8 cellular contexts compared by ENCODE assay signal in the genomic region with DNA sequence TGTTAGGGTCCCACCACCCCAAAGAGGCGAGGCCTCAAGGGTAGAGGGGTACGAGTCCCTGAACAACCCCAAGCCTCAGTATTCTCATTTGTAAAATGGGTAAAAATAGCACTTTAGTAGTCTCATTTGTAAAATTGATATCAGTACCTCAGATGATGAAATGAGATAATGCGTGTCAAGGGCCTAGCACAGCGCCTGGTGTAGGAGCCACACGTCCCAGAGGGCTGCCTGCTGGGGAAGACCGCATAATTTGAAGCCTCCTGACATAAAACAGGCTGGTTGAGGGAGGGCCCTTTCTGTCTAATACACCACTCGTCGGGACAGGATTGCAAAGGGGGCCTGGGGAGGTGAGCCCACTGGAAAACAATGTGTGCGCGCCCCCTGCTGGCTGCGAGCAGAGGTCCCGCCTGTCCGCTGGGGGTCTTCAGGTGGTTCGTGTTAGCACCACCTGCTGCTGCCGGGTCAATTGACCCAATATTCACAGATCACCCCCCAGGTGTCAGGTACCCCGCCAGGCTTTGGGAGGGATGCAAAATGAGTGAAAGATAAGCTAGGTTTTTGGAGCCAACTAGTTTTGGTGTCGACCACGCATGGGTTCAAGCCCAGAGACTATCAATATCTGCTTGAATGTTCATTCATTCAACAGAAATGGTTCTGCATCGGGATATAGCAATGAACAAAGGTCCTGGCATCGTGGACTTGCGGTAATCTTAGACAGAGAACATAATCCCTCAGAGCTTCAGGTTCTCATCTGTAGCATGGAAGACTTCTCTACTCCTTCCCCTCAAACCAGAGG.
DNase-seq lines count a peak whose midpoint lies in the region; ATAC-seq and TF ChIP-seq lines count a peak whose summit lies in the region.

No MANE protein-coding gene starts in this region.

- in situ Hi-C loops in astrocyte of the cerebellum (cut with HindIII; ENCODE audit: low sequenced_read_pairs), result no loop called here

- H3K4me3 ChIP-seq in GM12865 (ENCODE audit: low read depth, low read length) (no peak overlapping the region), astrocyte of the cerebellum (ENCODE audit: low read depth, low read length) (no peak overlapping the region)

- TF ChIP-seq CTCF in GM12865 (IDR thresholded peaks at IDR 0.05; ENCODE audit: insufficient read depth, low read depth, low read length, missing control alignments) (peak; percentile 82), astrocyte of the cerebellum (IDR thresholded peaks at IDR 0.05; ENCODE audit: low read depth, low read length, missing control alignments) (peak; percentile 82)

- peak; percentile 85 for DNase-seq in GM12865 (ENCODE audit: low read depth)
- DNase-seq in HuH-7 (ENCODE audit: low spot score), result peak; percentile 74
- DNase-seq in T-helper 9 cell, result peak; percentile 72
- no peak for DNase-seq in astrocyte of the cerebellum (ENCODE audit: low read depth)
- DNase-seq in iPS-NIHi11 (ENCODE audit: low spot score), result peak; percentile 89
- DNase-seq in stimulated activated CD4-positive, alpha-beta T cell treated with anti-CD3 and anti-CD28 coated beads, Interleukin-1b, Interleukin-23, amount 100 ng/mL, for 24 hours (ENCODE audit: low read depth in 4 of 4, low spot score in 1 of 4), result peak in 3 of 4 experiments; percentile 63 to 70 (median 67)
- DNase-seq in NCI-H2227 treated with DMSO at 0.1 percent for 48 hours (lab: John Stamatoyannopoulos, UW), result no peak

- no peak for ATAC-seq in GM21717 (IDR thresholded peaks at IDR 0.05; ENCODE audit: unreplicated experiment)

Comparison
In these comparisons a context has a peak if more than half of its experiments do, and no peak if none do; other contexts are left out.
1. DNase-seq: peak in GM12865 (single experiment), HuH-7 (single experiment), T-helper 9 cell (single experiment), iPS-NIHi11 (single experiment) and stimulated activated CD4-positive, alpha-beta T cell treated with anti-CD3 and anti-CD28 coated beads, Interleukin-1b, Interleukin-23, amount 100 ng/mL, for 24 hours (3 of 4); none in astrocyte of the cerebellum (single experiment) and NCI-H2227 treated with DMSO at 0.1 percent for 48 hours (single experiment).